Comparison of ENCODE assay signal across 8 cellular contexts in genomic region chr1:11012260-11013159, GRCh38. TPM values are rescaled to one million over a fixed set of nuclear protein-coding genes. Genes with fewer than 3 reads are reported as not detected.
A peak's percentile ranks its signal among the peaks of the same experiment; 100 is the strongest.
DNase-seq lines count a peak whose midpoint lies in the region; ATAC-seq and TF ChIP-seq lines count a peak whose summit lies in the region.

TSS of gene TARDBP (plus strand) at chr1:11012654. CDS start at chr1:11013728, 1,074 bp downstream.

- no peaks in the 10 kb centered on the region for H3K27me3 ChIP-seq in BJ (ENCODE audit: control insufficient read depth, insufficient read depth, low read length)

- CTCF ChIA-PET in BJ (lab: Yijun Ruan, JAX) = interaction anchor here (0.6 to 0.9 kb wide), 2 partner anchors 36 to 172 kb away, joined by 3 to 4 read pairs; no protein-coding TSS in a partner anchor

- H3K4me3 ChIP-seq in BJ (ENCODE audit: low read depth, low read length) = peak within 1 kb of the TSS; percentile 71

- intact Hi-C loops in left colon (cut with DNase I, micrococcal nuclease) = no loop called here

- DNase-seq in BJ (ENCODE audit: low read depth) = no peak
- DNase-seq in GM19240 (ENCODE audit: insufficient read length, low spot score) = peak; percentile 86
- DNase-seq in NCI-H524 (lab: John Stamatoyannopoulos, UW) = peak; percentile 74 to 84
- peak; percentile 93 for DNase-seq in activated CD4-positive, alpha-beta T cell treated with anti-CD3 and anti-CD28 coated beads for 48 hours
- DNase-seq in left colon = peak; percentile 87 to 93
- DNase-seq in stimulated activated CD4-positive, alpha-beta T cell treated with anti-CD3 and anti-CD28 coated beads, Interleukin-1b, Interleukin-23, amount 100 ng/mL, for 4 hours (ENCODE audit: low read depth in 2 of 2) = peak; percentile 82 to 88

- H3K36me3 ChIP-seq in BJ (ENCODE audit: control insufficient read depth, insufficient read depth, low read length) = peaks cover 15% of the 10 kb centered on the region

- POLR2A ChIA-PET in BJ (lab: Charles Lee) = interaction anchor here (0.6 kb wide), 3 partner anchors 8 to 569 kb away, joined by 4 to 9 read pairs (median 4); no protein-coding TSS in a partner anchor

- H3K27ac ChIP-seq in cingulate gyrus (ENCODE audit: low read depth, low read length) = peak within 1 kb of the TSS; percentile 99

- TF ChIP-seq CTCF in BJ (IDR thresholded peaks at IDR 0.05; ENCODE audit: insufficient read depth, low read depth, low read length) = no peak

- peak; percentile 71 for ATAC-seq in HG03457 (IDR thresholded peaks at IDR 0.05; ENCODE audit: unreplicated experiment)
- peak; percentile 82 for ATAC-seq in left colon

RNA-seq across cellular contexts. Expression of gene TARDBP, which starts in this region (rescaled TPM):
- 55.5 and 120 TPM in 2 replicates for polyA plus RNA-seq in BJ (2011; rRNA removed)
- polyA minus RNA-seq in BJ (2011; rRNA and poly(A)+ RNA removed) = 60.5 and 61.6 TPM in 2 replicates
- total RNA-seq in left colon = 100 to 1,000 TPM; 112 to 121 TPM
